8 cellular contexts compared by ENCODE assay signal in genomic region chr2:74421248-74421870, GRCh38. TPM values are rescaled to one million over a fixed set of nuclear protein-coding genes. Genes with fewer than 3 reads are reported as not detected.
A peak's percentile ranks its signal among the peaks of the same experiment; 100 is the strongest.
DNase-seq lines count a peak whose midpoint lies in the region; ATAC-seq, FAIRE-seq and TF ChIP-seq lines count a peak whose summit lies in the region.

C2orf81 (minus strand) TSS chr2:74421619; CDS start chr2:74421560, 59 bp downstream.
WDR54 (plus strand) TSS chr2:74421730; CDS start chr2:74422154, 424 bp downstream.

- FAIRE-seq in RCC 7860 (lab: Jason Lieb, UNC), result no peak

- WGBS in GM23248 (ENCODE audit: low coverage in 1 of 2, low lambda C conversion rate in 2 of 2, missing lambda C conversion rate in 2 of 2), 2 experiments, result 0 to 1% methylated on average over 55 to 56 of the region's 56 CpGs

- H3K27ac Mint-ChIP-seq in activated T-helper 1 cell treated with anti-CD3 and anti-CD28 coated beads, Interleukin-12 subunit alpha, Interleukin-12 subunit beta, Interleukin-2, Interleukin-4 antibody, amounts not matched to agents 30 ng/mL and 10 ng/mL and 1 ng/mL, durations not matched to agents 14 hours and 24 hours and 36 hours, result peak within 1 kb of the TSS; percentile 99
- peak within 1 kb of the TSS; percentile 90 to 96 for H3K27ac Mint-ChIP-seq in natural killer cell treated with Interleukin-12 subunit alpha and Interleukin-12 subunit beta and Interleukin-15 and Interleukin-18, amount 100 ng/mL, for 72 hours

- intact Hi-C loops in activated T-helper 1 cell treated with anti-CD3 and anti-CD28 coated beads, Interleukin-12 subunit alpha, Interleukin-12 subunit beta, Interleukin-2, Interleukin-4 antibody, amounts not matched to agents 30 ng/mL and 10 ng/mL and 1 ng/mL, durations not matched to agents 14 hours and 24 hours and 36 hours (cut with micrococcal nuclease), result loop anchor here (1.0 to 10.0 kb wide), 7 partner anchors 19 to 233 kb away; partner anchors contain the start of genes AUP1, HTRA2, INO80B and SEMA4F

- ATAC-seq in DND-41 (ENCODE audit: insufficient read depth, low read depth), result peak; percentile 91
- peak; percentile 97 for ATAC-seq in natural killer cell treated with Interleukin-12 subunit alpha and Interleukin-12 subunit beta and Interleukin-15 and Interleukin-18, amount 100 ng/mL, for 72 hours
- peak; percentile 96 for ATAC-seq in stimulated activated naive CD8-positive, alpha-beta T cell treated with anti-CD3 and anti-CD28 coated beads, Interleukin-15, Interleukin-2, amounts not matched to agents 100 U/mL and 50 U/mL, for 24 hours

- H3K9ac ChIP-seq in DND-41 (ENCODE audit: low read depth, low read length), result peak within 1 kb of the TSS; percentile 64
- H3K9ac ChIP-seq in GM23248, result peak within 1 kb of the TSS; percentile 86
- H3K9ac ChIP-seq in Karpas-422 (ENCODE audit: low read length), result peak within 1 kb of the TSS; percentile 86
- peak within 1 kb of the TSS; percentile 78 for H3K9ac ChIP-seq in fibroblast of lung (ENCODE audit: insufficient read depth, low read length)

- peaks cover 12% of the 10 kb centered on the region for H3K79me2 ChIP-seq in DND-41 (ENCODE audit: insufficient read depth, low read length)
- H3K79me2 ChIP-seq in GM23248 (ENCODE audit: insufficient read depth), result no peaks in the 10 kb centered on the region
- H3K79me2 ChIP-seq in Karpas-422 (ENCODE audit: low read length), result peaks cover 19% of the 10 kb centered on the region
- H3K79me2 ChIP-seq in fibroblast of lung (ENCODE audit: control insufficient read depth, insufficient read depth, low read length), result no peaks in the 10 kb centered on the region

- H3K4me3 Mint-ChIP-seq in activated T-helper 1 cell treated with anti-CD3 and anti-CD28 coated beads, Interleukin-12 subunit alpha, Interleukin-12 subunit beta, Interleukin-2, Interleukin-4 antibody, amounts not matched to agents 30 ng/mL and 10 ng/mL and 1 ng/mL, durations not matched to agents 14 hours and 24 hours and 36 hours, result peak within 1 kb of the TSS; percentile 98
- peak within 1 kb of the TSS; percentile 95 for H3K4me3 Mint-ChIP-seq in natural killer cell treated with Interleukin-12 subunit alpha and Interleukin-12 subunit beta and Interleukin-15 and Interleukin-18, amount 100 ng/mL, for 72 hours

- H3K9me2 ChIP-seq in GM23248 (ENCODE audit: insufficient read depth), result no peaks in the 10 kb centered on the region
- H3K9me2 ChIP-seq in Karpas-422 (replicated peaks; ENCODE audit: insufficient read depth, low read length), result no peaks in the 10 kb centered on the region

- H3K4me3 ChIP-seq in DND-41 (ENCODE audit: low read depth in 1 of 2, low read length in 2 of 2), result peak within 1 kb of the TSS; percentile 42 to 83
- peak within 1 kb of the TSS; percentile 84 for H3K4me3 ChIP-seq in GM23248
- peak within 1 kb of the TSS; percentile 84 for H3K4me3 ChIP-seq in Karpas-422 (ENCODE audit: low read length)
- peak within 1 kb of the TSS; percentile 84 to 94 (median 90) for H3K4me3 ChIP-seq in fibroblast of lung (replicated peaks in 1 of 4; ENCODE audit: control extremely low read depth in 1 of 4, insufficient read depth in 1 of 4, low read depth in 3 of 4, low read length in 4 of 4)

- no peaks in the 10 kb centered on the region for H3K27me3 Mint-ChIP-seq in activated T-helper 1 cell treated with anti-CD3 and anti-CD28 coated beads, Interleukin-12 subunit alpha, Interleukin-12 subunit beta, Interleukin-2, Interleukin-4 antibody, amounts not matched to agents 30 ng/mL and 10 ng/mL and 1 ng/mL, durations not matched to agents 14 hours and 24 hours and 36 hours (ENCODE audit: insufficient read depth)
- H3K27me3 Mint-ChIP-seq in natural killer cell treated with Interleukin-12 subunit alpha and Interleukin-12 subunit beta and Interleukin-15 and Interleukin-18, amount 100 ng/mL, for 72 hours, result no peaks in the 10 kb centered on the region

- H3K4me1 Mint-ChIP-seq in activated T-helper 1 cell treated with anti-CD3 and anti-CD28 coated beads, Interleukin-12 subunit alpha, Interleukin-12 subunit beta, Interleukin-2, Interleukin-4 antibody, amounts not matched to agents 30 ng/mL and 10 ng/mL and 1 ng/mL, durations not matched to agents 14 hours and 24 hours and 36 hours (ENCODE audit: low read depth), result peaks cover 35% of the 10 kb centered on the region
- peaks cover 21 to 29% of the 10 kb centered on the region in 2 donors for H3K4me1 Mint-ChIP-seq in natural killer cell treated with Interleukin-12 subunit alpha and Interleukin-12 subunit beta and Interleukin-15 and Interleukin-18, amount 100 ng/mL, for 72 hours (ENCODE audit: low read depth in 2 of 2)

- TF ChIP-seq CTCF in DND-41 (IDR thresholded peaks at IDR 0.05; ENCODE audit: borderline replicate concordance, extremely low read depth, low read length, poor library complexity, severe bottlenecking), result no peak
- TF ChIP-seq CTCF in fibroblast of lung (conservative IDR thresholded peaks at IDR 0.05 in 1 of 2, IDR thresholded peaks at IDR 0.05 in 1 of 2; ENCODE audit: low read depth in 1 of 2, low read length in 2 of 2), result no peak

- H3K27ac ChIP-seq in DND-41 (ENCODE audit: low read length) (peak within 1 kb of the TSS; percentile 68), GM23248 (peak within 1 kb of the TSS; percentile 88), Karpas-422 (ENCODE audit: low read length) (peak within 1 kb of the TSS; percentile 72), fibroblast of lung (ENCODE audit: insufficient read depth, low read length) (peak within 1 kb of the TSS; percentile 95)

- H2AFZ ChIP-seq in DND-41 (ENCODE audit: low read depth, low read length) (peak within 1 kb of the TSS; percentile 99), GM23248 (peak within 1 kb of the TSS; percentile 98), Karpas-422 (ENCODE audit: low read length) (peak within 1 kb of the TSS; percentile 63), fibroblast of lung (ENCODE audit: low read length) (peak within 1 kb of the TSS; percentile 92)

- no peaks in the 10 kb centered on the region for H3K9me3 ChIP-seq in DND-41 (ENCODE audit: insufficient read depth, low read length, severe bottlenecking)
- no peaks in the 10 kb centered on the region for H3K9me3 ChIP-seq in GM23248 (ENCODE audit: low read depth)
- no peaks in the 10 kb centered on the region for H3K9me3 ChIP-seq in Karpas-422 (ENCODE audit: low read length)
- H3K9me3 ChIP-seq in fibroblast of lung (ENCODE audit: control insufficient read depth, insufficient read depth, low read depth, low read length), result no peaks in the 10 kb centered on the region

- H4K20me1 ChIP-seq in DND-41 (ENCODE audit: insufficient read depth, low read length) (no peaks in the 10 kb centered on the region), GM23248 (ENCODE audit: insufficient read depth) (no peaks in the 10 kb centered on the region), Karpas-422 (ENCODE audit: insufficient read depth, low read depth, low read length) (no peaks in the 10 kb centered on the region), fibroblast of lung (ENCODE audit: control insufficient read depth, extremely low read depth, insufficient read depth, low read length) (no peaks in the 10 kb centered on the region)

- H3K36me3 ChIP-seq in DND-41 (ENCODE audit: insufficient read depth, low read length) (peaks cover 30% of the 10 kb centered on the region), GM23248 (ENCODE audit: low read depth) (no peaks in the 10 kb centered on the region), Karpas-422 (ENCODE audit: insufficient read depth, low read length) (peaks cover 8% of the 10 kb centered on the region), fibroblast of lung (ENCODE audit: control insufficient read depth, insufficient read depth, low read length) (peaks cover 3% of the 10 kb centered on the region)

- H3K9me3 Mint-ChIP-seq in activated T-helper 1 cell treated with anti-CD3 and anti-CD28 coated beads, Interleukin-12 subunit alpha, Interleukin-12 subunit beta, Interleukin-2, Interleukin-4 antibody, amounts not matched to agents 30 ng/mL and 10 ng/mL and 1 ng/mL, durations not matched to agents 14 hours and 24 hours and 36 hours, result no peaks in the 10 kb centered on the region
- H3K9me3 Mint-ChIP-seq in natural killer cell treated with Interleukin-12 subunit alpha and Interleukin-12 subunit beta and Interleukin-15 and Interleukin-18, amount 100 ng/mL, for 72 hours, result no peaks in the 10 kb centered on the region

- H3K4me1 ChIP-seq in DND-41 (ENCODE audit: insufficient read depth, low read length) (peaks cover 32% of the 10 kb centered on the region), GM23248 (ENCODE audit: insufficient read depth) (0 out of 2 replicates have a peak, but pooled peaks cover 6% of the 10 kb centered on the region), Karpas-422 (ENCODE audit: low read length) (peaks cover 48% of the 10 kb centered on the region), fibroblast of lung (ENCODE audit: control insufficient read depth, extremely low read depth, insufficient read depth, low read length) (peaks cover 2% of the 10 kb centered on the region)

- peaks cover 17% of the 10 kb centered on the region for H3K36me3 Mint-ChIP-seq in activated T-helper 1 cell treated with anti-CD3 and anti-CD28 coated beads, Interleukin-12 subunit alpha, Interleukin-12 subunit beta, Interleukin-2, Interleukin-4 antibody, amounts not matched to agents 30 ng/mL and 10 ng/mL and 1 ng/mL, durations not matched to agents 14 hours and 24 hours and 36 hours (ENCODE audit: low read depth)
- no peaks in the 10 kb centered on the region for H3K36me3 Mint-ChIP-seq in natural killer cell treated with Interleukin-12 subunit alpha and Interleukin-12 subunit beta and Interleukin-15 and Interleukin-18, amount 100 ng/mL, for 72 hours

- in situ Hi-C loops in GM23248 (cut with MboI), result no loop called here

- DNase-seq in DND-41, result peak; percentile 94
- peak; percentile 97 for DNase-seq in GM23248
- DNase-seq in Karpas-422, result peak; percentile 100
- DNase-seq in RCC 7860 (ENCODE audit: low spot score), result peak; percentile 82
- DNase-seq in activated T-helper 1 cell treated with anti-CD3 and anti-CD28 coated beads, Interleukin-12 subunit alpha, Interleukin-12 subunit beta, Interleukin-2, Interleukin-4 antibody, amounts not matched to agents 30 ng/mL and 10 ng/mL and 1 ng/mL, durations not matched to agents 14 hours and 24 hours and 36 hours (ENCODE audit: low spot score), result peak; percentile 95
- DNase-seq in fibroblast of lung (ENCODE audit: low read depth in 2 of 2), result peak; percentile 80 to 81
- DNase-seq in natural killer cell treated with Interleukin-12 subunit alpha and Interleukin-12 subunit beta and Interleukin-15 and Interleukin-18, amount 100 ng/mL, for 72 hours (ENCODE audit: low spot score), result peak; percentile 97
- DNase-seq in stimulated activated naive CD8-positive, alpha-beta T cell treated with anti-CD3 and anti-CD28 coated beads, Interleukin-15, Interleukin-2, amounts not matched to agents 100 U/mL and 50 U/mL, for 24 hours, result peak; percentile 98

- H3F3A ChIP-seq in GM23248 (ENCODE audit: insufficient read depth), result peaks cover 17% of the 10 kb centered on the region; the same call in 1 of the 2 replicates

- H3K4me2 ChIP-seq in DND-41 (ENCODE audit: insufficient read depth, low read length) (peak within 1 kb of the TSS; percentile 100), GM23248 (ENCODE audit: unreplicated experiment) (peak within 1 kb of the TSS; percentile 84), Karpas-422 (ENCODE audit: low read depth, low read length, poor library complexity, severe bottlenecking) (peak within 1 kb of the TSS; percentile 91), fibroblast of lung (ENCODE audit: extremely low read depth, insufficient read depth, low read length) (peak within 1 kb of the TSS; percentile 90)

- H3K27me3 ChIP-seq in DND-41 (ENCODE audit: insufficient read depth, low read length, poor library complexity) (no peaks in the 10 kb centered on the region), GM23248 (replicated peaks; ENCODE audit: insufficient read depth) (no peaks in the 10 kb centered on the region), Karpas-422 (ENCODE audit: low read length) (no peaks in the 10 kb centered on the region), fibroblast of lung (ENCODE audit: control insufficient read depth, insufficient read depth, low read length) (no peaks in the 10 kb centered on the region)

RNA-seq across cellular contexts. Expression of gene C2orf81, which starts in this region (rescaled TPM):
- total RNA-seq in GM23248 (2014; rRNA removed; shearing (Covaris generic)), result 1.6 and 3.5 TPM in 2 replicates
- 6.0 TPM in 2 replicates for polyA plus RNA-seq in GM23248 (2016; fragmentation: Nextera tagmentation; extraction: Ambion mirVana)
- total RNA-seq in Karpas-422 (2014; rRNA removed; shearing (Covaris generic); ENCODE audit: low replicate concordance), result 3.8 and 7.6 TPM in 2 replicates
- total RNA-seq in activated T-helper 1 cell treated with anti-CD3 and anti-CD28 coated beads, Interleukin-12 subunit alpha, Interleukin-12 subunit beta, Interleukin-2, Interleukin-4 antibody, amounts not matched to agents 30 ng/mL and 10 ng/mL and 1 ng/mL, durations not matched to agents 14 hours and 24 hours and 36 hours, result 1.9 and 2.4 TPM in 2 replicates
- total RNA-seq in fibroblast of lung, result 0.77 and 1.5 TPM in 2 replicates
- polyA plus RNA-seq in fibroblast of lung, result 0.25 and 0.37 TPM in 2 replicates
- 1.1 and 1.9 TPM in 2 replicates for polyA plus RNA-seq in fibroblast of lung (2012)
- polyA minus RNA-seq in fibroblast of lung (ENCODE audit: low replicate concordance), result 1.0 and 1.2 TPM in 2 replicates
- 1 to 10 TPM; 1.7 to 2.2 TPM for total RNA-seq in natural killer cell treated with Interleukin-12 subunit alpha and Interleukin-12 subunit beta and Interleukin-15 and Interleukin-18, amount 100 ng/mL, for 72 hours

RNA-seq across cellular contexts. Expression of gene WDR54, which starts in this region (rescaled TPM):
- 33.4 and 45.0 TPM in 2 replicates for total RNA-seq in GM23248 (2014; rRNA removed; shearing (Covaris generic))
- polyA plus RNA-seq in GM23248 (2016; fragmentation: Nextera tagmentation; extraction: Ambion mirVana), result 50.8 and 53.3 TPM in 2 replicates
- 130 and 239 TPM in 2 replicates for total RNA-seq in Karpas-422 (2014; rRNA removed; shearing (Covaris generic); ENCODE audit: low replicate concordance)
- total RNA-seq in activated T-helper 1 cell treated with anti-CD3 and anti-CD28 coated beads, Interleukin-12 subunit alpha, Interleukin-12 subunit beta, Interleukin-2, Interleukin-4 antibody, amounts not matched to agents 30 ng/mL and 10 ng/mL and 1 ng/mL, durations not matched to agents 14 hours and 24 hours and 36 hours, result 56.4 and 58.6 TPM in 2 replicates
- 23.9 and 27.1 TPM in 2 replicates for total RNA-seq in fibroblast of lung
- 24.3 and 34.0 TPM in 2 replicates for polyA plus RNA-seq in fibroblast of lung
- 32.9 and 48.2 TPM in 2 replicates for polyA plus RNA-seq in fibroblast of lung (2012)
- polyA minus RNA-seq in fibroblast of lung (ENCODE audit: low replicate concordance), result 78.8 and 104 TPM in 2 replicates
- 10 to 100 TPM; 41.8 to 44.9 TPM for total RNA-seq in natural killer cell treated with Interleukin-12 subunit alpha and Interleukin-12 subunit beta and Interleukin-15 and Interleukin-18, amount 100 ng/mL, for 72 hours

Comparison
In these comparisons a context has a peak if more than half of its experiments do, and no peak if none do; other contexts are left out.
1. Peak in every context shown above with its lines: DNase-seq, ATAC-seq, H3K4me3 ChIP-seq and H3K27ac ChIP-seq.